In the genomic region with DNA sequence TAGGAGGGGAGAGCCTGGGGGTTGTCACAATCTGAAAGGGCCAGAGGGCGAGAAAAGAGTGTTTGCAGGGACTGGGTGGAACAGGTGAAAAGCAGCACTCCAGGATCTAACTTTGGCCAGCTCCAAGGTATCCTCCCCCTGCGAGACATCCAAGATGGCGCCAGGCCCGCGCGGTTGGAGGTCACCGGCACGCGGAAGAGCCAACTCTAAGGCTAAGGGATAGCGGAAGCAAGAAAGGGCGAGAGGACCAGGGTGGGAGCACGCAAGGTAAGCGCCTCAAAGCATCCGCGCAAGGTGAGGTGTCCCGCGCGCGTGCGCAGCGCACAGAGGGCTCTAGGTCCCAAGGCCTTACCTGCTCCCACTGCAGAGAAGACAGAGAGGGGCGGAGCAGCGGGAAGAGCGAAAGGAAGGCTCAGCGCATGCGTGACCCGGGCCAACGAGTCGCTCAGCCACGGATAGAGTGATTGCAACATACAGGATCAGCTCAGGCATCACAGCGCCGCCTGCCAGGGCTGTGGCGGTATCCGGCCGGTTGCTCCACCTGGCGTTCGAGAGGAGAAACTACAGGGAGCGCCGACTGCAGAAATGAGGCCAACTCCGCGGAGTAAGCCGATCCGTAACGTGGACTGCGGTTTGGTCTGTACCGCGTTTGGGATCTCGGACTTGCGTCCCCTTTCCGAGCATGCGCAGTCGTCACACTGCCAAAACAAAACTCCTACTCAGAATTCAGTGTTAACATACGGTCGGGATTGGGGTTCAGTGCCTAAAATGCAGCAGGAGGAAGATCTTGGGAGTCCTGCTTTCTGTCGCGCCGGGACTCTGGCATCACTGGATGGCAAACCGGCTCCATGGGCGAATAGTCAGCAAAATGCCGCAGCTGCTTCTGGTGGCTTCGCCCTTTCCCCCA, we compare ENCODE assay signal across 8 cellular contexts. TPM values are rescaled to one million over a fixed set of nuclear protein-coding genes. Genes with fewer than 3 reads are reported as not detected.
DNase-seq lines count a peak whose midpoint lies in the region; ATAC-seq, FAIRE-seq and TF ChIP-seq lines count a peak whose summit lies in the region.

ATP5MC2 (minus strand) TSS at position 383 of the 907 bp plus-strand sequence. CDS start 3,469 bp downstream, outside the sequence.

- TF ChIP-seq CTCF in psoas muscle (IDR thresholded peaks at IDR 0.05) = peak; percentile 99

- DNase-seq in NCI-H187 (lab: John Stamatoyannopoulos, UW) (peak; percentile 99), T-helper 2 cell (peak; percentile 93 to 98 (median 96)), left ventricle myocardium superior (peak; percentile 98), psoas muscle (peak; percentile 97 to 99), urothelium cell line (ENCODE audit: low spot score) (peak; percentile 99)

- H3K4me3 ChIP-seq in psoas muscle = peak within 1 kb of the TSS; percentile 68

- H3K27me3 ChIP-seq in psoas muscle (ENCODE audit: insufficient read depth in 3 of 3, low read length in 2 of 3) = no peaks in the 10 kb centered on the region

- intact Hi-C loops in left ventricle myocardium superior (cut with micrococcal nuclease) (loop anchor here (5.0 kb wide), 1 partner anchor 134 kb away; no protein-coding TSS in a partner anchor), psoas muscle (cut with DNase I) (loop anchor here (1.0 to 10.0 kb wide), 4 partner anchors 50 to 331 kb away; partner anchors contain the start of gene ATF7 (in 1 of the 2))

- peak; percentile 93 for ATAC-seq in GM18499 (IDR thresholded peaks at IDR 0.05; ENCODE audit: insufficient read depth, unreplicated experiment)
- peak; percentile 94 for ATAC-seq in HG02943 (IDR thresholded peaks at IDR 0.05; ENCODE audit: low read depth, unreplicated experiment)
- ATAC-seq in left ventricle myocardium superior = peak; percentile 95
- peak; percentile 90 to 92 (median 92) for ATAC-seq in psoas muscle

- H3K4me1 ChIP-seq in psoas muscle = peaks cover 29% of the 10 kb centered on the region

- H3K27ac ChIP-seq in angular gyrus (ENCODE audit: low read depth, low read length) (peak within 1 kb of the TSS; percentile 99), psoas muscle (peak within 1 kb of the TSS; percentile 93)

- 0% methylated on average over 61 of the region's 61 CpGs for WGBS in psoas muscle, 3 donors

- H3K36me3 ChIP-seq in psoas muscle (ENCODE audit: insufficient read depth in 1 of 2, low read depth in 1 of 2) = peaks cover 3 to 31% of the 10 kb centered on the region in 2 donors

- H3K9me3 ChIP-seq in psoas muscle = no peaks in the 10 kb centered on the region

- peak; percentile 89 for FAIRE-seq in urothelium cell line (lab: Jason Lieb, UNC)

RNA-seq across cellular contexts. Expression of gene ATP5MC2, which starts in this region (rescaled TPM):
- total RNA-seq in left ventricle myocardium superior = 623 TPM
- total RNA-seq in psoas muscle = 100 to 1,000 TPM; 349 to 495 (median 423) TPM
- 100 to 1,000 TPM; 396 to 646 (median 496) TPM for polyA plus RNA-seq in psoas muscle

Comparison
In these comparisons a context has a peak if more than half of its experiments do, and no peak if none do; other contexts are left out.
1. Peak in every context shown above with its lines: DNase-seq, ATAC-seq, H3K4me3 ChIP-seq and H3K27ac ChIP-seq.